8 cellular contexts compared by ENCODE assay signal in genomic region chr13:24512208-24513068, GRCh38. TPM values are rescaled to one million over a fixed set of nuclear protein-coding genes. Genes with fewer than 3 reads are reported as not detected.
A peak's percentile ranks its signal among the peaks of the same experiment; 100 is the strongest.
DNase-seq lines count a peak whose midpoint lies in the region; ATAC-seq and TF ChIP-seq lines count a peak whose summit lies in the region.

TSS of gene PARP4 (minus strand) at chr13:24512778. CDS start at chr13:24503776, 9,002 bp downstream.

- peak within 1 kb of the TSS; percentile 94 to 95 for H3K9ac ChIP-seq in liver (ENCODE audit: low read depth in 1 of 2, low read length in 2 of 2)

- peak within 1 kb of the TSS; percentile 100 for H3K27ac ChIP-seq in liver (ENCODE audit: low read depth in 1 of 2, low read length in 2 of 2)

- H3K4me1 ChIP-seq in liver (ENCODE audit: control insufficient read depth in 4 of 4, insufficient read depth in 4 of 4, low read length in 3 of 4), result peaks cover 4 to 17% (median 7%) of the 10 kb centered on the region in 4 donors

- TF ChIP-seq CTCF in liver (IDR thresholded peaks at IDR 0.05; ENCODE audit: low read depth, low read length, missing input control), result no peak

- peak; percentile 76 for DNase-seq in Ammon's horn (ENCODE audit: low spot score)
- DNase-seq in NCI-H526 (lab: John Stamatoyannopoulos, UW), result peak; percentile 60 to 95
- DNase-seq in activated CD4-positive, alpha-beta T cell treated with anti-CD3 and anti-CD28 coated beads, Interleukin-2, amount 50 U/mL, for 1 hour, result peak; percentile 57
- DNase-seq in dermis blood vessel endothelial cell, result peak; percentile 90
- peak; percentile 52 to 53 for DNase-seq in stimulated activated CD4-positive, alpha-beta T cell treated with anti-CD3 and anti-CD28 coated beads, Interleukin-4, amount 100 ng/mL, for 4 hours

- WGBS in liver, result under 1% methylated on average over 68 of the region's 68 CpGs

- ATAC-seq in GM19023 (IDR thresholded peaks at IDR 0.05; ENCODE audit: unreplicated experiment) (peak; percentile 84), HG03175 (IDR thresholded peaks at IDR 0.05; ENCODE audit: unreplicated experiment) (peak; percentile 81)

- peaks cover 0 to 1% (median 0%) of the 10 kb centered on the region in 4 donors for H3K9me3 ChIP-seq in liver (ENCODE audit: control insufficient read depth in 4 of 4, low read length in 3 of 4)

- TF ChIP-seq RAD21 in liver (IDR thresholded peaks at IDR 0.05), result no peak

- no peaks in the 10 kb centered on the region for H3K27me3 ChIP-seq in liver (ENCODE audit: control insufficient read depth in 4 of 4, insufficient read depth in 4 of 4, low read length in 3 of 4)

- H3K36me3 ChIP-seq in liver (ENCODE audit: control insufficient read depth in 4 of 4, insufficient read depth in 3 of 4, low read depth in 1 of 4, low read length in 3 of 4), result peaks cover 0 to 2% (median 0%) of the 10 kb centered on the region in 4 donors

- H3K4me3 ChIP-seq in liver (ENCODE audit: low read depth in 1 of 3, low read length in 3 of 3), result peak within 1 kb of the TSS; percentile 77 to 86 (median 83)

TF ChIP-seq in liver, 16 proteins besides CTCF, POLR2A, EP300 and RAD21:
- peak in 1 of 2 donors; percentile 53 for TF ChIP-seq EGR1 (IDR thresholded peaks at IDR 0.05; ENCODE audit: low read depth in 2 of 2)
- TF ChIP-seq HNF4G (IDR thresholded peaks at IDR 0.05), result peak; percentile 68
- TF ChIP-seq ATF3 (IDR thresholded peaks at IDR 0.05), result peak; percentile 89
- TF ChIP-seq, protein P1, sequence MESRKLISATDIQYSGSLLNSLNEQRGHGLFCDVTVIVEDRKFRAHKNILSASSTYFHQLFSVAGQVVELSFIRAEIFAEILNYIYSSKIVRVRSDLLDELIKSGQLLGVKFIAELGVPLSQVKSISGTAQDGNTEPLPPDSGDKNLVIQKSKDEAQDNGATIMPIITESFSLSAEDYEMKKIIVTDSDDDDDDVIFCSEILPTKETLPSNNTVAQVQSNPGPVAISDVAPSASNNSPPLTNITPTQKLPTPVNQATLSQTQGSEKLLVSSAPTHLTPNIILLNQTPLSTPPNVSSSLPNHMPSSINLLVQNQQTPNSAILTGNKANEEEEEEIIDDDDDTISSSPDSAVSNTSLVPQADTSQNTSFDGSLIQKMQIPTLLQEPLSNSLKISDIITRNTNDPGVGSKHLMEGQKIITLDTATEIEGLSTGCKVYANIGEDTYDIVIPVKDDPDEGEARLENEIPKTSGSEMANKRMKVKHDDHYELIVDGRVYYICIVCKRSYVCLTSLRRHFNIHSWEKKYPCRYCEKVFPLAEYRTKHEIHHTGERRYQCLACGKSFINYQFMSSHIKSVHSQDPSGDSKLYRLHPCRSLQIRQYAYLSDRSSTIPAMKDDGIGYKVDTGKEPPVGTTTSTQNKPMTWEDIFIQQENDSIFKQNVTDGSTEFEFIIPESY (IDR thresholded peaks at IDR 0.05), result peak; percentile 72
- peak; percentile 67 for TF ChIP-seq SP1 (IDR thresholded peaks at IDR 0.05)
- TF ChIP-seq, protein P2, sequence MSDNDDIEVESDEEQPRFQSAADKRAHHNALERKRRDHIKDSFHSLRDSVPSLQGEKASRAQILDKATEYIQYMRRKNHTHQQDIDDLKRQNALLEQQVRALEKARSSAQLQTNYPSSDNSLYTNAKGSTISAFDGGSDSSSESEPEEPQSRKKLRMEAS (IDR thresholded peaks at IDR 0.05), result peak; percentile 63
- TF ChIP-seq TAF1 (conservative IDR thresholded peaks at IDR 0.05), result peak; percentile 24
- TF ChIP-seq, protein P3, sequence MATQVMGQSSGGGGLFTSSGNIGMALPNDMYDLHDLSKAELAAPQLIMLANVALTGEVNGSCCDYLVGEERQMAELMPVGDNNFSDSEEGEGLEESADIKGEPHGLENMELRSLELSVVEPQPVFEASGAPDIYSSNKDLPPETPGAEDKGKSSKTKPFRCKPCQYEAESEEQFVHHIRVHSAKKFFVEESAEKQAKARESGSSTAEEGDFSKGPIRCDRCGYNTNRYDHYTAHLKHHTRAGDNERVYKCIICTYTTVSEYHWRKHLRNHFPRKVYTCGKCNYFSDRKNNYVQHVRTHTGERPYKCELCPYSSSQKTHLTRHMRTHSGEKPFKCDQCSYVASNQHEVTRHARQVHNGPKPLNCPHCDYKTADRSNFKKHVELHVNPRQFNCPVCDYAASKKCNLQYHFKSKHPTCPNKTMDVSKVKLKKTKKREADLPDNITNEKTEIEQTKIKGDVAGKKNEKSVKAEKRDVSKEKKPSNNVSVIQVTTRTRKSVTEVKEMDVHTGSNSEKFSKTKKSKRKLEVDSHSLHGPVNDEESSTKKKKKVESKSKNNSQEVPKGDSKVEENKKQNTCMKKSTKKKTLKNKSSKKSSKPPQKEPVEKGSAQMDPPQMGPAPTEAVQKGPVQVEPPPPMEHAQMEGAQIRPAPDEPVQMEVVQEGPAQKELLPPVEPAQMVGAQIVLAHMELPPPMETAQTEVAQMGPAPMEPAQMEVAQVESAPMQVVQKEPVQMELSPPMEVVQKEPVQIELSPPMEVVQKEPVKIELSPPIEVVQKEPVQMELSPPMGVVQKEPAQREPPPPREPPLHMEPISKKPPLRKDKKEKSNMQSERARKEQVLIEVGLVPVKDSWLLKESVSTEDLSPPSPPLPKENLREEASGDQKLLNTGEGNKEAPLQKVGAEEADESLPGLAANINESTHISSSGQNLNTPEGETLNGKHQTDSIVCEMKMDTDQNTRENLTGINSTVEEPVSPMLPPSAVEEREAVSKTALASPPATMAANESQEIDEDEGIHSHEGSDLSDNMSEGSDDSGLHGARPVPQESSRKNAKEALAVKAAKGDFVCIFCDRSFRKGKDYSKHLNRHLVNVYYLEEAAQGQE (IDR thresholded peaks at IDR 0.05), result peak; percentile 45
- TF ChIP-seq NR2F2 (IDR thresholded peaks at IDR 0.05), result peak; percentile 40
- peak in 1 of 2 donors; percentile 79 for TF ChIP-seq GABPA (IDR thresholded peaks at IDR 0.05 in 1 of 2, conservative IDR thresholded peaks at IDR 0.05 in 1 of 2)
- peak; percentile 44 to 68 for TF ChIP-seq RXRA (IDR thresholded peaks at IDR 0.05)
- peak; percentile 85 to 88 for TF ChIP-seq HNF4A (conservative IDR thresholded peaks at IDR 0.05)
- TF ChIP-seq JUND (IDR thresholded peaks at IDR 0.05), result peak; percentile 94 to 96
- TF ChIP-seq YY1 (IDR thresholded peaks at IDR 0.05), result peak; percentile 67
- TF ChIP-seq FOXA1 (IDR thresholded peaks at IDR 0.05), result no peak
- peak; percentile 25 for TF ChIP-seq FOXA2 (IDR thresholded peaks at IDR 0.05)

RNA-seq across cellular contexts. Expression of gene PARP4, which starts in this region (rescaled TPM):
- total RNA-seq in dermis blood vessel endothelial cell (54.8 and 66.2 TPM in 2 replicates), liver (10 to 100 TPM; 22.2 to 29.3 TPM)
- polyA plus RNA-seq in liver, result 10 to 100 TPM; 10.7 to 13.2 TPM

Comparison
In these comparisons a context has a peak if more than half of its experiments do, and no peak if none do; other contexts are left out.
1. Peak in every context shown above with its lines: DNase-seq, ATAC-seq, H3K4me3 ChIP-seq and H3K27ac ChIP-seq.